ENCODE assay signal across 9 cellular contexts in the genomic region with DNA sequence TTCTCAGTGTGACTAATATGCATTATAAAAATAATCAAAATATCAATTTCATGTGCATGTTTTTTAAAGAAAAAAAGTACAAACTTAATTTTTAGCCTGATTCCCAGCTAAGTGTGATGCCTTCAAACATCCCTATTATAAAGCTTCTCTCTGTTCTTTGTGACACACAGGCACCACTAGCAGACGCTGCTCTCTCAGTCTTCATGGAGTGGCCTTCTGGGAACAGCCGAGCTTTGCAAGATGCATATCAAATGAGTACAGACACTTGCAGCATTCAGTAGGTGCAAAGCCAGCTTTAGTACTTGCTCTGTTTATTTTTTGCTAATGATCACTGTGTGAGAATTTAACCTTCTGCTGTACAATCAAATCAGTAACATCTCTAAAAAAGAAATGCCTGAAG.
DNase-seq lines count a peak whose midpoint lies in the region; ATAC-seq and TF ChIP-seq lines count a peak whose summit lies in the region.
"Had no signal": no experiment of that assay in that cellular context is flagged by ENCODE, and none has a peak within 500 bp of the region (broad histone marks: within the 10 kb centered on the region; RNA-seq: fewer than 3 reads in every experiment).

No MANE protein-coding gene starts in this region.

- no peaks in the 10 kb centered on the region for H3K9me2 ChIP-seq in PC-9 (ENCODE audit: insufficient read depth)

- intact Hi-C loops in PC-9 (cut with micrococcal nuclease; ENCODE audit: unreplicated experiment), result no loop called here

- POLR2A ChIA-PET in PC-9 (lab: Charles Lee; ENCODE audit: unreplicated experiment), result no interaction called here

- H3K4me3 ChIP-seq in endodermal cell (ENCODE audit: low read length) (no peak overlapping the region), PC-9 (no peak overlapping the region)
- H3K4me3 ChIP-seq: ovary had no signal

- H3K27ac ChIP-seq in endodermal cell (ENCODE audit: low read depth, low read length) (no peak overlapping the region), PC-9 (no peak overlapping the region)
- H3K27ac ChIP-seq: ovary had no signal

- H3K4me3 Mint-ChIP-seq in endodermal cell (no peak overlapping the region), neural crest cell (no peak overlapping the region)

- H3K9me3 ChIP-seq in endodermal cell (ENCODE audit: control insufficient read depth, low read length), result no peaks in the 10 kb centered on the region
- no peaks in the 10 kb centered on the region for H3K9me3 ChIP-seq in PC-9 (ENCODE audit: insufficient read depth, low read depth)
- H3K9me3 ChIP-seq: ovary had no signal

- H3K27me3 Mint-ChIP-seq in endodermal cell (ENCODE audit: insufficient read depth) (no peaks in the 10 kb centered on the region), neural crest cell (ENCODE audit: low read depth) (no peaks in the 10 kb centered on the region)

- H3K4me1 ChIP-seq in endodermal cell (ENCODE audit: control insufficient read depth, insufficient read depth, low read length), result no peaks in the 10 kb centered on the region
- no peaks in the 10 kb centered on the region for H3K4me1 ChIP-seq in PC-9 (replicated peaks; ENCODE audit: insufficient read depth)

- no peaks in the 10 kb centered on the region for H3K27me3 ChIP-seq in endodermal cell (ENCODE audit: control insufficient read depth, insufficient read depth, low read length, poor library complexity, severe bottlenecking)
- no peaks in the 10 kb centered on the region for H3K27me3 ChIP-seq in PC-9 (ENCODE audit: insufficient read depth, low read depth)
- H3K27me3 ChIP-seq: ovary had no signal

- H3K79me2 ChIP-seq in PC-9 (ENCODE audit: low read depth), result no peaks in the 10 kb centered on the region

- H3K4me2 ChIP-seq in PC-9, result no peak overlapping the region

- no peaks in the 10 kb centered on the region for H4K20me1 ChIP-seq in PC-9 (ENCODE audit: insufficient read depth)

- peak; percentile 60 for TF ChIP-seq CTCF in endodermal cell (conservative IDR thresholded peaks at IDR 0.05)
- peak; percentile 28 for TF ChIP-seq CTCF in neural crest cell (conservative IDR thresholded peaks at IDR 0.05)
- no peak for TF ChIP-seq CTCF in PC-9 (conservative IDR thresholded peaks at IDR 0.05)

- H3K9ac ChIP-seq in endodermal cell (ENCODE audit: extremely low read depth, low read length, poor library complexity, severe bottlenecking), result no peak overlapping the region

- ATAC-seq in GM19035 (IDR thresholded peaks at IDR 0.05; ENCODE audit: unreplicated experiment), result no peak

- H3K36me3 Mint-ChIP-seq in endodermal cell (ENCODE audit: low read depth), result no peaks in the 10 kb centered on the region
- no peaks in the 10 kb centered on the region for H3K36me3 Mint-ChIP-seq in neural crest cell (ENCODE audit: low read depth)

- DNase-seq in DMS79 (lab: John Stamatoyannopoulos, UW) (peak; percentile 44), NCI-H524 treated with DMSO at 0.1 percent for 48 hours (lab: John Stamatoyannopoulos, UW) (peak; percentile 25), endodermal cell (peak; percentile 74), neural crest cell (ENCODE audit: low read depth, low spot score) (peak; percentile 9), PC-9 (no peak), NCI-H146 treated with DMSO at 0.1 percent for 48 hours (lab: John Stamatoyannopoulos, UW; ENCODE audit: unreplicated experiment) (no peak), NCI-H187 (lab: John Stamatoyannopoulos, UW) (no peak)
- DNase-seq: ovary had no signal

- H3K27ac Mint-ChIP-seq in endodermal cell (no peak overlapping the region), neural crest cell (ENCODE audit: unreplicated experiment) (no peak overlapping the region)

- no TSS peak for BruUV-seq in PC-9 (replicated peaks; lab: Mats Ljungman, UMichigan)

- 17 to 29% methylated on average over 1 to 2 of the region's 2 CpGs for WGBS in endodermal cell (ENCODE audit: insufficient coverage in 1 of 2, insufficient read length in 1 of 2), 2 experiments

- CTCF ChIA-PET in PC-9 (lab: Charles Lee), result no interaction called here

- H3F3A ChIP-seq in PC-9 (ENCODE audit: insufficient read depth, low read depth), result no peaks in the 10 kb centered on the region

- no peaks in the 10 kb centered on the region for H3K36me3 ChIP-seq in endodermal cell (ENCODE audit: control insufficient read depth, insufficient read depth, low read length)
- no peaks in the 10 kb centered on the region for H3K36me3 ChIP-seq in PC-9 (ENCODE audit: low read depth)
- H3K36me3 ChIP-seq: ovary had no signal

- H2AFZ ChIP-seq in PC-9, result no peak overlapping the region

- peaks cover 2% of the 10 kb centered on the region for H3K4me1 Mint-ChIP-seq in endodermal cell
- H3K4me1 Mint-ChIP-seq in neural crest cell, result peaks cover 17% of the 10 kb centered on the region

- no peaks in the 10 kb centered on the region for H3K9me3 Mint-ChIP-seq in endodermal cell
- no peaks in the 10 kb centered on the region for H3K9me3 Mint-ChIP-seq in neural crest cell

Comparison
In these comparisons a context has a peak if more than half of its experiments do, and no peak if none do; other contexts are left out.
1. DNase-seq: peak in DMS79 (single experiment), NCI-H524 treated with DMSO at 0.1 percent for 48 hours (single experiment), endodermal cell (single experiment) and neural crest cell (single experiment); none in PC-9 (0 of 2), NCI-H146 treated with DMSO at 0.1 percent for 48 hours (single experiment) and NCI-H187 (0 of 2).